ENCODE assay signal across 10 cellular contexts in the genomic region with DNA sequence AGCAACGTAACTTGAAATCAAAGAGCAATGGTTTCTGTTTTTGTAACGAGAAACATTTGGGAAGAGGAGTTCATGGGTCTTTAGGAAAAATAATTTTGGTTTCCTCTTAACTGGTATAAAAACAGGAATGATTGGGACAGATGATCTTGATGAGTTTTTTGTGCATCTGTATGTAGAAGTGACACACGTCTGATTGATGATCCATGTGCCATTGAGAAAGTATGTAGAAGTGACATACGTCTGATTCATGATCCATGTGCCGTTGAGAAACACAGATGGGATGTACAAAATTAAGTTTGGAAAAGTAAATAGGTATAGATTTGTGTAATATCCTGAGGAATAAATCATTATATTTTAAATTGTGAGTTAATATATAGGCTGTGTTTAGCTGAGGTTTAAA. TPM values are rescaled to one million over a fixed set of nuclear protein-coding genes. Genes with fewer than 3 reads are reported as not detected.
DNase-seq lines count a peak whose midpoint lies in the region; ATAC-seq, FAIRE-seq and TF ChIP-seq lines count a peak whose summit lies in the region.
"Had no signal": no experiment of that assay in that cellular context is flagged by ENCODE, and none has a peak within 500 bp of the region (broad histone marks: within the 10 kb centered on the region; RNA-seq: fewer than 3 reads in every experiment).

No MANE protein-coding gene starts in this region.

- TF ChIP-seq CTCF in Panc1 (IDR thresholded peaks at IDR 0.05) (no peak), endothelial cell of umbilical vein (IDR thresholded peaks at IDR 0.05; ENCODE audit: extremely low read depth in 1 of 2, insufficient read depth in 1 of 2, low read depth in 1 of 2, low read length in 2 of 2) (no peak)

- CTCF ChIA-PET in activated naive CD4-positive, alpha-beta T cell treated with anti-CD3 and anti-CD28 coated beads, Interleukin-2, amount 10 ng/mL, durations not matched to agents 7 days and 5 days (lab: Charles Lee): no interaction called here
- CTCF ChIA-PET in Panc1 (lab: Charles Lee): no interaction called here
- CTCF ChIA-PET in endothelial cell of umbilical vein (lab: Charles Lee): no interaction called here

- H3K4me2 ChIP-seq in endothelial cell of umbilical vein (ENCODE audit: insufficient read depth, low read length): peak overlapping the region; percentile 9

- peaks cover 38% of the 10 kb centered on the region for H3K36me3 Mint-ChIP-seq in activated naive CD4-positive, alpha-beta T cell treated with anti-CD3 and anti-CD28 coated beads, Interleukin-2, amount 10 ng/mL, durations not matched to agents 7 days and 5 days
- H3K36me3 Mint-ChIP-seq in stimulated activated effector memory CD8-positive, alpha-beta T cell treated with anti-CD3 and anti-CD28 coated beads, Interleukin-12 subunit alpha, Interleukin-12 subunit beta, amount 100 ng/mL, for 72 hours: peaks cover 58% of the 10 kb centered on the region

- H4K20me1 ChIP-seq in endothelial cell of umbilical vein (replicated peaks; ENCODE audit: control insufficient read depth, extremely low read depth, insufficient read depth, low read length): no peaks in the 10 kb centered on the region

- H3K79me2 ChIP-seq in endothelial cell of umbilical vein (ENCODE audit: control insufficient read depth, insufficient read depth, low read length): peaks cover 28% of the 10 kb centered on the region

- H3K27ac ChIP-seq in Panc1 (ENCODE audit: low read length) (peak overlapping the region; percentile 12; the same call in 1 of the 2 replicates), endothelial cell of umbilical vein (ENCODE audit: insufficient read depth, low read depth, low read length) (no peak overlapping the region)
- H3K27ac ChIP-seq: SJCRH30 had no signal

- H3K9me3 ChIP-seq in Panc1 (ENCODE audit: control insufficient read depth, insufficient read depth, low read depth, low read length): no peaks in the 10 kb centered on the region
- H3K9me3 ChIP-seq in endothelial cell of umbilical vein (replicated peaks; ENCODE audit: control insufficient read depth, insufficient read depth, low read length): no peaks in the 10 kb centered on the region
- H3K9me3 ChIP-seq: SJCRH30 had no signal

- no peak overlapping the region for H2AFZ ChIP-seq in endothelial cell of umbilical vein (ENCODE audit: low read depth, low read length)

- BruUV-seq in Panc1 (replicated peaks; lab: Mats Ljungman, UMichigan) (no TSS peak), endothelial cell of umbilical vein (replicated peaks; lab: Mats Ljungman, UMichigan) (no TSS peak)

- dilution Hi-C loops in endothelial cell of umbilical vein (cut with MboI; ENCODE audit: extremely low pct_ligation_motif_present, low sequenced_read_pairs): no loop called here

- no peak for TF ChIP-seq POLR2A in endothelial cell of umbilical vein (IDR thresholded peaks at IDR 0.05; ENCODE audit: low read depth, low read length)

- no peak overlapping the region for H3K9ac ChIP-seq in endothelial cell of umbilical vein (replicated peaks; ENCODE audit: extremely low read depth, insufficient read depth, low read length)

- ATAC-seq in Panc1 (no peak), HG03135 (IDR thresholded peaks at IDR 0.05; ENCODE audit: unreplicated experiment) (no peak), HG02571 (IDR thresholded peaks at IDR 0.05; ENCODE audit: unreplicated experiment) (no peak)
- no peak for ATAC-seq in stimulated activated effector memory CD8-positive, alpha-beta T cell treated with anti-CD3 and anti-CD28 coated beads, Interleukin-12 subunit alpha, Interleukin-12 subunit beta, amount 100 ng/mL, for 72 hours

- in situ Hi-C loops in Panc1 (cut with HindIII; ENCODE audit: low pct_unique_long_range_greater_than_20kb, low sequenced_read_pairs): no loop called here

- peaks cover 35% of the 10 kb centered on the region for H3K4me1 Mint-ChIP-seq in activated naive CD4-positive, alpha-beta T cell treated with anti-CD3 and anti-CD28 coated beads, Interleukin-2, amount 10 ng/mL, durations not matched to agents 7 days and 5 days
- peaks cover 21% of the 10 kb centered on the region for H3K4me1 Mint-ChIP-seq in stimulated activated effector memory CD8-positive, alpha-beta T cell treated with anti-CD3 and anti-CD28 coated beads, Interleukin-12 subunit alpha, Interleukin-12 subunit beta, amount 100 ng/mL, for 72 hours

- peak overlapping the region; percentile 12 for H3K27ac Mint-ChIP-seq in activated naive CD4-positive, alpha-beta T cell treated with anti-CD3 and anti-CD28 coated beads, Interleukin-2, amount 10 ng/mL, durations not matched to agents 7 days and 5 days
- no peak overlapping the region for H3K27ac Mint-ChIP-seq in stimulated activated effector memory CD8-positive, alpha-beta T cell treated with anti-CD3 and anti-CD28 coated beads, Interleukin-12 subunit alpha, Interleukin-12 subunit beta, amount 100 ng/mL, for 72 hours

- intact Hi-C loops in Panc1 (cut with micrococcal nuclease; ENCODE audit: unreplicated experiment): no loop called here
- intact Hi-C loops in endothelial cell of umbilical vein (cut with micrococcal nuclease): loop anchor here (2.0 kb wide), 1 partner anchor 144 kb away; no protein-coding TSS in a partner anchor

- peaks cover 28% of the 10 kb centered on the region for H3K27me3 Mint-ChIP-seq in activated naive CD4-positive, alpha-beta T cell treated with anti-CD3 and anti-CD28 coated beads, Interleukin-2, amount 10 ng/mL, durations not matched to agents 7 days and 5 days

- no peaks in the 10 kb centered on the region for H3K9me1 ChIP-seq in endothelial cell of umbilical vein (replicated peaks; ENCODE audit: control insufficient read depth, extremely low read depth, insufficient read depth, low read length)

- POLR2A ChIA-PET in Panc1 (lab: Charles Lee) (no interaction called here), endothelial cell of umbilical vein (lab: Charles Lee) (no interaction called here)

- no peak for DNase-seq in activated naive CD4-positive, alpha-beta T cell treated with anti-CD3 and anti-CD28 coated beads, Interleukin-2, amount 10 ng/mL, durations not matched to agents 7 days and 5 days
- DNase-seq in activated naive CD4-positive, alpha-beta T cell (lab: John Stamatoyannopoulos, UW): no peak
- DNase-seq in Panc1 (ENCODE audit: low read depth, low spot score) (no peak), endothelial cell of umbilical vein (ENCODE audit: low read depth, low spot score) (no peak), epidermal melanocyte (ENCODE audit: insufficient read length, low spot score) (no peak)
- DNase-seq in stimulated activated effector memory CD8-positive, alpha-beta T cell treated with anti-CD3 and anti-CD28 coated beads, Interleukin-12 subunit alpha, Interleukin-12 subunit beta, amount 100 ng/mL, for 72 hours (ENCODE audit: low spot score in 2 of 2): no peak
- DNase-seq: NCI-H2029 treated with DMSO at 0.1 percent for 48 hours, SJCRH30 had no signal

- H3K9me3 Mint-ChIP-seq in activated naive CD4-positive, alpha-beta T cell treated with anti-CD3 and anti-CD28 coated beads, Interleukin-2, amount 10 ng/mL, durations not matched to agents 7 days and 5 days: no peaks in the 10 kb centered on the region
- H3K9me3 Mint-ChIP-seq in stimulated activated effector memory CD8-positive, alpha-beta T cell treated with anti-CD3 and anti-CD28 coated beads, Interleukin-12 subunit alpha, Interleukin-12 subunit beta, amount 100 ng/mL, for 72 hours: no peaks in the 10 kb centered on the region

- peaks cover 32% of the 10 kb centered on the region for H3K36me3 ChIP-seq in Panc1 (ENCODE audit: control insufficient read depth, insufficient read depth, low read length)
- H3K36me3 ChIP-seq in endothelial cell of umbilical vein (ENCODE audit: control insufficient read depth in 2 of 2, extremely low read depth in 1 of 2, insufficient read depth in 2 of 2, low read length in 2 of 2): peaks cover 3 to 12% of the 10 kb centered on the region in 2 experiments

- peak overlapping the region; percentile 65 for H3K4me3 Mint-ChIP-seq in activated naive CD4-positive, alpha-beta T cell treated with anti-CD3 and anti-CD28 coated beads, Interleukin-2, amount 10 ng/mL, durations not matched to agents 7 days and 5 days
- H3K4me3 Mint-ChIP-seq in stimulated activated effector memory CD8-positive, alpha-beta T cell treated with anti-CD3 and anti-CD28 coated beads, Interleukin-12 subunit alpha, Interleukin-12 subunit beta, amount 100 ng/mL, for 72 hours: peak overlapping the region; percentile 58

- no peaks in the 10 kb centered on the region for H3K27me3 ChIP-seq in Panc1 (ENCODE audit: control insufficient read depth, insufficient read depth, low read length)
- H3K27me3 ChIP-seq in endothelial cell of umbilical vein (ENCODE audit: control insufficient read depth in 2 of 2, insufficient read depth in 2 of 2, low read length in 2 of 2): peaks cover 1 to 4% of the 10 kb centered on the region in 2 experiments
- H3K27me3 ChIP-seq: SJCRH30 had no signal

- H3K4me1 ChIP-seq in Panc1 (ENCODE audit: control insufficient read depth, insufficient read depth, low read length) (peaks cover 6% of the 10 kb centered on the region), endothelial cell of umbilical vein (ENCODE audit: control insufficient read depth, extremely low read depth, insufficient read depth, low read length) (peaks cover 10% of the 10 kb centered on the region)
- H3K4me1 ChIP-seq: SJCRH30 had no signal

- 0 out of 4 replicates have a peak overlapping the region, but pooled peaks of 1 of the 2 experiments have one; percentile 1 for H3K4me3 ChIP-seq in Panc1 (ENCODE audit: low read depth in 2 of 2, low read length in 2 of 2)
- no peak overlapping the region for H3K4me3 ChIP-seq in endothelial cell of umbilical vein (replicated peaks in 1 of 3; ENCODE audit: insufficient read depth in 1 of 3, low read depth in 1 of 3, low read length in 3 of 3)

- no peak for FAIRE-seq in endothelial cell of umbilical vein (lab: Jason Lieb, UNC)

RNA-seq across cellular contexts. Expression of a gene that starts 2.1 kb away (rescaled TPM):
- 21.2 TPM for total RNA-seq in Panc1 (2021; ENCODE audit: unreplicated experiment)
- polyA plus RNA-seq in Panc1 (2012; ENCODE audit: insufficient read length): 6.8 TPM
- 14.0 and 15.7 TPM in 2 replicates for total RNA-seq in endothelial cell of umbilical vein
- polyA plus RNA-seq in endothelial cell of umbilical vein: 1.1 and 1.7 TPM in 2 replicates
- 2.8 and 3.6 TPM in 2 replicates for polyA plus RNA-seq in endothelial cell of umbilical vein (2011; cell fraction: cytosol; rRNA removed)
- polyA plus RNA-seq in endothelial cell of umbilical vein (2011; cell fraction: nucleus; rRNA removed): 2.2 and 3.8 TPM in 2 replicates
- polyA plus RNA-seq in endothelial cell of umbilical vein (2012): 7.7 and 11.1 TPM in 2 replicates
- polyA minus RNA-seq in endothelial cell of umbilical vein: 1.5 and 2.5 TPM in 2 replicates
- polyA minus RNA-seq in endothelial cell of umbilical vein (2011; cell fraction: cytosol; rRNA and poly(A)+ RNA removed): 4.0 TPM
- 3.9 and 4.8 TPM in 2 replicates for polyA minus RNA-seq in endothelial cell of umbilical vein (2011; cell fraction: nucleus; rRNA and poly(A)+ RNA removed)

RNA-seq across cellular contexts. Expression of a gene that starts 41.4 kb away (rescaled TPM):
- total RNA-seq in Panc1 (2021; ENCODE audit: unreplicated experiment) (71.1 TPM), endothelial cell of umbilical vein (54.2 and 64.4 TPM in 2 replicates)
- polyA plus RNA-seq in Panc1 (2012; ENCODE audit: insufficient read length): 15.0 TPM
- polyA plus RNA-seq in endothelial cell of umbilical vein: 9.0 and 9.9 TPM in 2 replicates
- 7.9 and 10.4 TPM in 2 replicates for polyA plus RNA-seq in endothelial cell of umbilical vein (2011; cell fraction: cytosol; rRNA removed)
- 38.3 and 45.8 TPM in 2 replicates for polyA plus RNA-seq in endothelial cell of umbilical vein (2011; cell fraction: nucleus; rRNA removed)
- 10.6 and 15.5 TPM in 2 replicates for polyA plus RNA-seq in endothelial cell of umbilical vein (2012)
- 59.5 and 65.4 TPM in 2 replicates for polyA minus RNA-seq in endothelial cell of umbilical vein
- 34.7 TPM for polyA minus RNA-seq in endothelial cell of umbilical vein (2011; cell fraction: cytosol; rRNA and poly(A)+ RNA removed)
- polyA minus RNA-seq in endothelial cell of umbilical vein (2011; cell fraction: nucleus; rRNA and poly(A)+ RNA removed): 102 and 154 TPM in 2 replicates
